Comparison of ENCODE assay signal across 9 cellular contexts in genomic region chr2:28274911-28275685, GRCh38.
DNase-seq lines count a peak whose midpoint lies in the region; ATAC-seq and TF ChIP-seq lines count a peak whose summit lies in the region.
"Had no signal": no experiment of that assay in that cellular context is flagged by ENCODE, and none has a peak within 500 bp of the region (broad histone marks: within the 10 kb centered on the region; RNA-seq: fewer than 3 reads in every experiment).

No MANE protein-coding gene starts in this region.

- no peak overlapping the region for H3K27ac Mint-ChIP-seq in activated T-helper 2 cell treated with anti-CD3 and anti-CD28 coated beads, Interferon-gamma antibody, Interleukin-2, Interleukin-4, amounts not matched to agents 10 μg/mL and 5 μg/mL and 100 μg/mL, durations not matched to agents 14 hours and 24 hours and 36 hours

- H3K36me3 ChIP-seq in HEK293 (ENCODE audit: control insufficient read depth in 2 of 2, insufficient read depth in 1 of 2, low read length in 2 of 2) = no peaks in the 10 kb centered on the region

- POLR2A ChIA-PET in HEK293 (lab: Yijun Ruan, JAX) = interaction anchor here (0.6 to 2.0 kb wide), 4 partner anchors 25 to 116 kb away, joined by 4 to 6 read pairs (median 6); no protein-coding TSS in a partner anchor

- peaks cover 53% of the 10 kb centered on the region for H3K4me1 Mint-ChIP-seq in activated T-helper 2 cell treated with anti-CD3 and anti-CD28 coated beads, Interferon-gamma antibody, Interleukin-2, Interleukin-4, amounts not matched to agents 10 μg/mL and 5 μg/mL and 100 μg/mL, durations not matched to agents 14 hours and 24 hours and 36 hours (ENCODE audit: low read depth)

- no peak for TF ChIP-seq CTCF in HEK293 (tag by site-specific recombination; IDR thresholded peaks at IDR 0.05)

- intact Hi-C loops in activated T-helper 2 cell treated with anti-CD3 and anti-CD28 coated beads, Interferon-gamma antibody, Interleukin-2, Interleukin-4, amounts not matched to agents 10 μg/mL and 5 μg/mL and 100 μg/mL, durations not matched to agents 14 hours and 24 hours and 36 hours (cut with micrococcal nuclease) = loop anchor here (5.0 kb wide), 5 partner anchors 117 to 383 kb away; partner anchors contain the start of genes BABAM2, FOSL2 and RBKS

- no peak overlapping the region for H3K4me3 Mint-ChIP-seq in activated T-helper 2 cell treated with anti-CD3 and anti-CD28 coated beads, Interferon-gamma antibody, Interleukin-2, Interleukin-4, amounts not matched to agents 10 μg/mL and 5 μg/mL and 100 μg/mL, durations not matched to agents 14 hours and 24 hours and 36 hours (ENCODE audit: low read depth)
- H3K4me3 Mint-ChIP-seq: naive B cell had no signal

- no peaks in the 10 kb centered on the region for H3K9me3 ChIP-seq in HEK293 (ENCODE audit: control insufficient read depth, insufficient read depth, low read depth, low read length)

- no peak overlapping the region for H3K4me3 ChIP-seq in HEK293 (ENCODE audit: low read depth, low read length)

- H3K27ac ChIP-seq in HEK293 (ENCODE audit: extremely low read depth, low read depth, low read length) = peak overlapping the region; percentile 42; the same call in 1 of the 2 replicates

- ATAC-seq in HG03432 (IDR thresholded peaks at IDR 0.05; ENCODE audit: unreplicated experiment) = no peak

- no peaks in the 10 kb centered on the region for H3K9me3 Mint-ChIP-seq in activated T-helper 2 cell treated with anti-CD3 and anti-CD28 coated beads, Interferon-gamma antibody, Interleukin-2, Interleukin-4, amounts not matched to agents 10 μg/mL and 5 μg/mL and 100 μg/mL, durations not matched to agents 14 hours and 24 hours and 36 hours
- H3K9me3 Mint-ChIP-seq: naive B cell had no signal

- CTCF ChIA-PET in HEK293 (lab: Yijun Ruan, JAX) = interaction anchor here (0.6 to 0.9 kb wide), 3 partner anchors 37 to 592 kb away, joined by 3 to 4 read pairs (median 3); no protein-coding TSS in a partner anchor

- no peaks in the 10 kb centered on the region for H3K27me3 Mint-ChIP-seq in activated T-helper 2 cell treated with anti-CD3 and anti-CD28 coated beads, Interferon-gamma antibody, Interleukin-2, Interleukin-4, amounts not matched to agents 10 μg/mL and 5 μg/mL and 100 μg/mL, durations not matched to agents 14 hours and 24 hours and 36 hours (ENCODE audit: low read depth)
- H3K27me3 Mint-ChIP-seq: naive B cell had no signal

- peak; percentile 34 for DNase-seq in SW480 (ENCODE audit: low spot score)
- peak; percentile 97 for DNase-seq in glomerular visceral epithelial cell (ENCODE audit: extremely low spot score)
- DNase-seq in stromal cell of bone marrow (ENCODE audit: low read depth) = peak; percentile 88
- DNase-seq in superior temporal gyrus (ENCODE audit: extremely low spot score) = no peak
- DNase-seq in KG1 (lab: John Stamatoyannopoulos, UW) = no peak
- no peak for DNase-seq in activated T-helper 2 cell treated with anti-CD3 and anti-CD28 coated beads, Interferon-gamma antibody, Interleukin-2, Interleukin-4, amounts not matched to agents 10 μg/mL and 5 μg/mL and 100 μg/mL, durations not matched to agents 14 hours and 24 hours and 36 hours (ENCODE audit: low spot score)
- DNase-seq: naive B cell had no signal

- H3K4me1 ChIP-seq in HEK293 (ENCODE audit: control insufficient read depth, insufficient read depth, low read length) = peaks cover 25% of the 10 kb centered on the region

- peaks cover 19% of the 10 kb centered on the region for H3K36me3 Mint-ChIP-seq in activated T-helper 2 cell treated with anti-CD3 and anti-CD28 coated beads, Interferon-gamma antibody, Interleukin-2, Interleukin-4, amounts not matched to agents 10 μg/mL and 5 μg/mL and 100 μg/mL, durations not matched to agents 14 hours and 24 hours and 36 hours (ENCODE audit: low read depth)

TF ChIP-seq in HEK293, 187 proteins besides CTCF, POLR2A, EP300 and RAD21 (continues in another document):
- TF ChIP-seq ZNF223 (tag by site-specific recombination; IDR thresholded peaks at IDR 0.05) (no peak), GLI2 (tag by site-specific recombination; IDR thresholded peaks at IDR 0.05; ENCODE audit: borderline replicate concordance, low read depth) (no peak), ZNF658 (tag by site-specific recombination; IDR thresholded peaks at IDR 0.05) (no peak), ZNF555 (tag by site-specific recombination; conservative IDR thresholded peaks at IDR 0.05) (no peak), ZNF776 (tag by site-specific recombination; IDR thresholded peaks at IDR 0.05; ENCODE audit: borderline replicate concordance) (no peak), ZNF513 (tag by site-specific recombination; IDR thresholded peaks at IDR 0.05) (no peak), ZFP41 (tag by site-specific recombination; IDR thresholded peaks at IDR 0.05; ENCODE audit: borderline replicate concordance) (no peak), SETDB1 (IDR thresholded peaks at IDR 0.05; ENCODE audit: insufficient read length, low read length) (peak; percentile 18), ZNF660 (tag by site-specific recombination; IDR thresholded peaks at IDR 0.05) (no peak), ZNF280D (tag by site-specific recombination; IDR thresholded peaks at IDR 0.05) (no peak), ZNF654 (tag by site-specific recombination; IDR thresholded peaks at IDR 0.05; ENCODE audit: low read depth) (no peak), ZNF548 (tag by site-specific recombination; IDR thresholded peaks at IDR 0.05) (no peak), ZNF600 (tag by site-specific recombination; IDR thresholded peaks at IDR 0.05) (peak; percentile 62), SP3 (tag by site-specific recombination; IDR thresholded peaks at IDR 0.05) (no peak), ZNF366 (tag by site-specific recombination; conservative IDR thresholded peaks at IDR 0.05) (0 out of 2 replicates have a peak, but pooled peaks have one; percentile 38), ZNF629 (tag by site-specific recombination; IDR thresholded peaks at IDR 0.05) (peak; percentile 60)
- TF ChIP-seq, protein P1, sequence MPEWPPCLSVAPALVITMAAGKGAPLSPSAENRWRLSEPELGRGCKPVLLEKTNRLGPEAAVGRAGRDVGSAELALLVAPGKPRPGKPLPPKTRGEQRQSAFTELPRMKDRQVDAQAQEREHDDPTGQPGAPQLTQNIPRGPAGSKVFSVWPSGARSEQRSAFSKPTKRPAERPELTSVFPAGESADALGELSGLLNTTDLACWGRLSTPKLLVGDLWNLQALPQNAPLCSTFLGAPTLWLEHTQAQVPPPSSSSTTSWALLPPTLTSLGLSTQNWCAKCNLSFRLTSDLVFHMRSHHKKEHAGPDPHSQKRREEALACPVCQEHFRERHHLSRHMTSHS (tag by site-specific recombination; IDR thresholded peaks at IDR 0.05) = no peak
- TF ChIP-seq, protein P2, sequence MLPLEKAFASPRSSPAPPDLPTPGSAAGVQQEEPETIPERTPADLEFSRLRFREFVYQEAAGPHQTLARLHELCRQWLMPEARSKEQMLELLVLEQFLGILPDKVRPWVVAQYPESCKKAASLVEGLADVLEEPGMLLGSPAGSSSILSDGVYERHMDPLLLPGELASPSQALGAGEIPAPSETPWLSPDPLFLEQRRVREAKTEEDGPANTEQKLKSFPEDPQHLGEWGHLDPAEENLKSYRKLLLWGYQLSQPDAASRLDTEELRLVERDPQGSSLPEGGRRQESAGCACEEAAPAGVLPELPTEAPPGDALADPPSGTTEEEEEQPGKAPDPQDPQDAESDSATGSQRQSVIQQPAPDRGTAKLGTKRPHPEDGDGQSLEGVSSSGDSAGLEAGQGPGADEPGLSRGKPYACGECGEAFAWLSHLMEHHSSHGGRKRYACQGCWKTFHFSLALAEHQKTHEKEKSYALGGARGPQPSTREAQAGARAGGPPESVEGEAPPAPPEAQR (tag by site-specific recombination; IDR thresholded peaks at IDR 0.05) = no peak

Comparison
In these comparisons a context has a peak if more than half of its experiments do, and no peak if none do; other contexts are left out.
1. DNase-seq: peak in SW480 (single experiment), glomerular visceral epithelial cell (single experiment) and stromal cell of bone marrow (single experiment); none in superior temporal gyrus (single experiment), KG1 (single experiment) and activated T-helper 2 cell treated with anti-CD3 and anti-CD28 coated beads, Interferon-gamma antibody, Interleukin-2, Interleukin-4, amounts not matched to agents 10 μg/mL and 5 μg/mL and 100 μg/mL, durations not matched to agents 14 hours and 24 hours and 36 hours (single experiment).